Comparison of ENCODE assay signal across 1 cellular context in genomic region chr1:238914346-238914745, GRCh38.
TF ChIP-seq lines count a peak whose summit lies in the region.

No MANE protein-coding gene starts in this region.

TF ChIP-seq in WTC11, 78 proteins besides CTCF, POLR2A, EP300 and RAD21 (continued from another document):
- TF ChIP-seq E2F4 (CRISPR knock-in tag; IDR thresholded peaks at IDR 0.05; ENCODE audit: borderline replicate concordance, low read depth) (no peak), ZNF512 (CRISPR knock-in tag; IDR thresholded peaks at IDR 0.05; ENCODE audit: borderline replicate concordance) (peak; percentile 90; the same call in 1 of the 2 replicates)
TF ChIP-seq in WTC11: peak in this region for 1.
